In genomic region chr10:119650692-119651513, GRCh38 we compare ENCODE assay signal across 8 cellular contexts. TPM values are rescaled to one million over a fixed set of nuclear protein-coding genes. Genes with fewer than 3 reads are reported as not detected.
DNase-seq lines count a peak whose midpoint lies in the region; ATAC-seq and TF ChIP-seq lines count a peak whose summit lies in the region.

BAG3 (plus strand) TSS chr10:119651380; CDS start chr10:119651676, 296 bp downstream.

- peak within 1 kb of the TSS; percentile 97 for H3K27ac Mint-ChIP-seq in activated CD4-positive, alpha-beta memory T cell treated with anti-CD3 and anti-CD28 coated beads for 36 hours

- H3K27me3 ChIP-seq in ACC112 (ENCODE audit: insufficient read depth, low read length) (no peaks in the 10 kb centered on the region), liver (ENCODE audit: control insufficient read depth in 4 of 4, insufficient read depth in 4 of 4, low read length in 3 of 4) (no peaks in the 10 kb centered on the region)

- H3K79me2 ChIP-seq in ACC112 (ENCODE audit: control insufficient read depth, insufficient read depth, low read length, unreplicated experiment): peaks cover 45% of the 10 kb centered on the region

- WGBS in liver: under 1% methylated on average over 60 of the region's 60 CpGs

- DNase-seq in NCI-H69 (lab: John Stamatoyannopoulos, UW) (peak; percentile 87), dermis microvascular lymphatic vessel endothelial cell (ENCODE audit: low read depth in 2 of 2) (peak; percentile 59 to 92)
- DNase-seq in activated CD4-positive, alpha-beta memory T cell treated with anti-CD3 and anti-CD28 coated beads for 36 hours: peak; percentile 87
- DNase-seq in stimulated activated CD4-positive, alpha-beta T cell treated with anti-CD3 and anti-CD28 coated beads, Interleukin-4, amount 100 ng/mL, for 1 hour: peak; percentile 78

- CTCF ChIA-PET in activated CD4-positive, alpha-beta memory T cell treated with anti-CD3 and anti-CD28 coated beads for 36 hours (lab: Charles Lee): interaction anchor here (0.6 to 1.1 kb wide), 5 partner anchors 8 to 209 kb away, joined by 3 to 4 read pairs (median 3); partner anchors contain the start of gene INPP5F

- peak within 1 kb of the TSS; percentile 80 for H2AFZ ChIP-seq in ACC112 (ENCODE audit: low read length, unreplicated experiment)

- H3K9me3 ChIP-seq in liver (ENCODE audit: control insufficient read depth in 4 of 4, low read length in 3 of 4): no peaks in the 10 kb centered on the region

- no peaks in the 10 kb centered on the region for H3K27me3 Mint-ChIP-seq in activated CD4-positive, alpha-beta memory T cell treated with anti-CD3 and anti-CD28 coated beads for 36 hours

- no peak for TF ChIP-seq CTCF in liver (IDR thresholded peaks at IDR 0.05; ENCODE audit: low read depth, low read length, missing input control)

- peak within 1 kb of the TSS; percentile 95 for H3K4me3 Mint-ChIP-seq in activated CD4-positive, alpha-beta memory T cell treated with anti-CD3 and anti-CD28 coated beads for 36 hours

- H3K27ac ChIP-seq in ACC112 (ENCODE audit: low read depth, low read length): peak within 1 kb of the TSS; percentile 95
- peak within 1 kb of the TSS; percentile 99 to 100 for H3K27ac ChIP-seq in liver (ENCODE audit: low read depth in 1 of 2, low read length in 2 of 2)

- intact Hi-C loops in activated CD4-positive, alpha-beta memory T cell treated with anti-CD3 and anti-CD28 coated beads for 36 hours (cut with micrococcal nuclease): loop anchor here (1.0 to 10.0 kb wide), 6 partner anchors 54 to 896 kb away; partner anchors contain the start of genes CACUL1, EIF3A and GRK5

- peak within 1 kb of the TSS; percentile 94 to 96 for H3K9ac ChIP-seq in liver (ENCODE audit: low read depth in 1 of 2, low read length in 2 of 2)

- POLR2A ChIA-PET in activated CD4-positive, alpha-beta memory T cell treated with anti-CD3 and anti-CD28 coated beads for 36 hours (lab: Charles Lee): interaction anchor here (0.6 to 1.2 kb wide), 10 partner anchors 8 to 222 kb away, joined by 3 to 5 read pairs (median 4); partner anchors contain the start of genes MCMBP, RGS10 and TIAL1

- H3K36me3 ChIP-seq in ACC112 (ENCODE audit: insufficient read depth, low read length): no peaks in the 10 kb centered on the region
- H3K36me3 ChIP-seq in liver (ENCODE audit: control insufficient read depth in 4 of 4, insufficient read depth in 3 of 4, low read depth in 1 of 4, low read length in 3 of 4): peaks cover 0 to 3% (median 0%) of the 10 kb centered on the region in 4 donors

- ATAC-seq in GM18519 (IDR thresholded peaks at IDR 0.05; ENCODE audit: low FRiP score, unreplicated experiment) (peak; percentile 48), HG03066 (IDR thresholded peaks at IDR 0.05; ENCODE audit: low read depth, unreplicated experiment) (peak; percentile 76)

- peak in 1 of 2 donors; percentile 4 for TF ChIP-seq RAD21 in liver (IDR thresholded peaks at IDR 0.05)

- H3K36me3 Mint-ChIP-seq in activated CD4-positive, alpha-beta memory T cell treated with anti-CD3 and anti-CD28 coated beads for 36 hours: peaks cover 10% of the 10 kb centered on the region

- H3K4me1 ChIP-seq in ACC112 (ENCODE audit: control insufficient read depth, insufficient read depth, low read length, unreplicated experiment): peaks cover 23% of the 10 kb centered on the region
- H3K4me1 ChIP-seq in liver (ENCODE audit: control insufficient read depth in 4 of 4, insufficient read depth in 4 of 4, low read length in 3 of 4): peaks cover 6 to 23% (median 8%) of the 10 kb centered on the region in 4 donors

- H3K4me3 ChIP-seq in ACC112 (ENCODE audit: low read depth, low read length): peak within 1 kb of the TSS; percentile 94
- H3K4me3 ChIP-seq in liver (ENCODE audit: low read depth in 1 of 3, low read length in 3 of 3): peak within 1 kb of the TSS; percentile 82 to 91 (median 83)

- H3K4me1 Mint-ChIP-seq in activated CD4-positive, alpha-beta memory T cell treated with anti-CD3 and anti-CD28 coated beads for 36 hours (ENCODE audit: low read depth): peaks cover 37% of the 10 kb centered on the region

- H3K9me3 Mint-ChIP-seq in activated CD4-positive, alpha-beta memory T cell treated with anti-CD3 and anti-CD28 coated beads for 36 hours: no peaks in the 10 kb centered on the region

TF ChIP-seq in liver, 16 proteins besides CTCF, POLR2A, EP300 and RAD21:
- TF ChIP-seq, protein P1, sequence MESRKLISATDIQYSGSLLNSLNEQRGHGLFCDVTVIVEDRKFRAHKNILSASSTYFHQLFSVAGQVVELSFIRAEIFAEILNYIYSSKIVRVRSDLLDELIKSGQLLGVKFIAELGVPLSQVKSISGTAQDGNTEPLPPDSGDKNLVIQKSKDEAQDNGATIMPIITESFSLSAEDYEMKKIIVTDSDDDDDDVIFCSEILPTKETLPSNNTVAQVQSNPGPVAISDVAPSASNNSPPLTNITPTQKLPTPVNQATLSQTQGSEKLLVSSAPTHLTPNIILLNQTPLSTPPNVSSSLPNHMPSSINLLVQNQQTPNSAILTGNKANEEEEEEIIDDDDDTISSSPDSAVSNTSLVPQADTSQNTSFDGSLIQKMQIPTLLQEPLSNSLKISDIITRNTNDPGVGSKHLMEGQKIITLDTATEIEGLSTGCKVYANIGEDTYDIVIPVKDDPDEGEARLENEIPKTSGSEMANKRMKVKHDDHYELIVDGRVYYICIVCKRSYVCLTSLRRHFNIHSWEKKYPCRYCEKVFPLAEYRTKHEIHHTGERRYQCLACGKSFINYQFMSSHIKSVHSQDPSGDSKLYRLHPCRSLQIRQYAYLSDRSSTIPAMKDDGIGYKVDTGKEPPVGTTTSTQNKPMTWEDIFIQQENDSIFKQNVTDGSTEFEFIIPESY (IDR thresholded peaks at IDR 0.05): no peak
- TF ChIP-seq NR2F2 (IDR thresholded peaks at IDR 0.05) (no peak), SP1 (IDR thresholded peaks at IDR 0.05) (no peak), MAX (IDR thresholded peaks at IDR 0.05) (no peak), YY1 (IDR thresholded peaks at IDR 0.05) (peak; percentile 52), FOXA2 (IDR thresholded peaks at IDR 0.05) (no peak), RXRA (IDR thresholded peaks at IDR 0.05) (no peak), HNF4G (IDR thresholded peaks at IDR 0.05) (no peak), EGR1 (IDR thresholded peaks at IDR 0.05; ENCODE audit: low read depth in 2 of 2) (no peak), HNF4A (conservative IDR thresholded peaks at IDR 0.05) (no peak), TAF1 (conservative IDR thresholded peaks at IDR 0.05) (peak; percentile 77), FOXA1 (IDR thresholded peaks at IDR 0.05) (no peak), JUND (IDR thresholded peaks at IDR 0.05) (peak; percentile 73 to 83), GABPA (IDR thresholded peaks at IDR 0.05 in 1 of 2, conservative IDR thresholded peaks at IDR 0.05 in 1 of 2) (peak in 1 of 2 donors; percentile 31), ATF3 (IDR thresholded peaks at IDR 0.05) (peak; percentile 47)
- TF ChIP-seq, protein P2, sequence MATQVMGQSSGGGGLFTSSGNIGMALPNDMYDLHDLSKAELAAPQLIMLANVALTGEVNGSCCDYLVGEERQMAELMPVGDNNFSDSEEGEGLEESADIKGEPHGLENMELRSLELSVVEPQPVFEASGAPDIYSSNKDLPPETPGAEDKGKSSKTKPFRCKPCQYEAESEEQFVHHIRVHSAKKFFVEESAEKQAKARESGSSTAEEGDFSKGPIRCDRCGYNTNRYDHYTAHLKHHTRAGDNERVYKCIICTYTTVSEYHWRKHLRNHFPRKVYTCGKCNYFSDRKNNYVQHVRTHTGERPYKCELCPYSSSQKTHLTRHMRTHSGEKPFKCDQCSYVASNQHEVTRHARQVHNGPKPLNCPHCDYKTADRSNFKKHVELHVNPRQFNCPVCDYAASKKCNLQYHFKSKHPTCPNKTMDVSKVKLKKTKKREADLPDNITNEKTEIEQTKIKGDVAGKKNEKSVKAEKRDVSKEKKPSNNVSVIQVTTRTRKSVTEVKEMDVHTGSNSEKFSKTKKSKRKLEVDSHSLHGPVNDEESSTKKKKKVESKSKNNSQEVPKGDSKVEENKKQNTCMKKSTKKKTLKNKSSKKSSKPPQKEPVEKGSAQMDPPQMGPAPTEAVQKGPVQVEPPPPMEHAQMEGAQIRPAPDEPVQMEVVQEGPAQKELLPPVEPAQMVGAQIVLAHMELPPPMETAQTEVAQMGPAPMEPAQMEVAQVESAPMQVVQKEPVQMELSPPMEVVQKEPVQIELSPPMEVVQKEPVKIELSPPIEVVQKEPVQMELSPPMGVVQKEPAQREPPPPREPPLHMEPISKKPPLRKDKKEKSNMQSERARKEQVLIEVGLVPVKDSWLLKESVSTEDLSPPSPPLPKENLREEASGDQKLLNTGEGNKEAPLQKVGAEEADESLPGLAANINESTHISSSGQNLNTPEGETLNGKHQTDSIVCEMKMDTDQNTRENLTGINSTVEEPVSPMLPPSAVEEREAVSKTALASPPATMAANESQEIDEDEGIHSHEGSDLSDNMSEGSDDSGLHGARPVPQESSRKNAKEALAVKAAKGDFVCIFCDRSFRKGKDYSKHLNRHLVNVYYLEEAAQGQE (IDR thresholded peaks at IDR 0.05): peak; percentile 69

RNA-seq across cellular contexts. Expression of gene BAG3, which starts in this region (rescaled TPM):
- 10 to 100 TPM; 26.8 to 28.1 TPM for total RNA-seq in activated CD4-positive, alpha-beta memory T cell treated with anti-CD3 and anti-CD28 coated beads for 36 hours
- total RNA-seq in dermis microvascular lymphatic vessel endothelial cell: 4.9 and 8.3 TPM in 2 replicates
- total RNA-seq in liver: 1 to 10 TPM; 2.2 to 6.0 TPM
- polyA plus RNA-seq in liver: 10 to 100 TPM in 1 of 2 donors, 1 to 10 TPM in 1; 6.6 to 15.1 TPM

Comparison
In these comparisons a context has a peak if more than half of its experiments do, and no peak if none do; other contexts are left out.
1. Peak in every context shown above with its lines: DNase-seq, ATAC-seq, H3K4me3 ChIP-seq and H3K27ac ChIP-seq.